Comparison of ENCODE assay signal across 8 cellular contexts in genomic region chr18:59899298-59900221, GRCh38.
DNase-seq lines count a peak whose midpoint lies in the region; ATAC-seq and TF ChIP-seq lines count a peak whose summit lies in the region.

Gene PMAIP1, plus strand, starts transcription at chr18:59899996. Its CDS starts 182 bp downstream, at chr18:59900178.

- H3K4me3 ChIP-seq in AG10803 (ENCODE audit: low read length) = peak within 1 kb of the TSS; percentile 84

- peak; percentile 100 for TF ChIP-seq POLR2A in GM19099 (IDR thresholded peaks at IDR 0.05; ENCODE audit: extremely low read depth, insufficient read length, low read depth)

- no peak for TF ChIP-seq CTCF in AG10803 (conservative IDR thresholded peaks at IDR 0.05; ENCODE audit: low read length)

- ATAC-seq in HG03354 (IDR thresholded peaks at IDR 0.05; ENCODE audit: poor library complexity, severe bottlenecking, unreplicated experiment) = peak; percentile 73

- DNase-seq in AG10803 (ENCODE audit: low read depth) = peak; percentile 93
- DNase-seq in NCI-H446 treated with DMSO at 0.1 percent for 48 hours (lab: John Stamatoyannopoulos, UW) = peak; percentile 93
- DNase-seq in activated CD4-positive, CD25-positive, alpha-beta regulatory T cell treated with anti-CD3 and anti-CD28 coated beads, Interleukin-2, amount 50 U/mL, for 16 hours (ENCODE audit: low read depth, low spot score) = peak; percentile 73
- peak; percentile 79 for DNase-seq in central memory CD4-positive, alpha-beta T cell
- peak; percentile 87 for DNase-seq in kidney glomerular epithelial cell (lab: John Stamatoyannopoulos, UW)
- peak; percentile 75 to 83 (median 79) for DNase-seq in stimulated activated CD4-positive, alpha-beta T cell treated with anti-CD3 and anti-CD28 coated beads, Interleukin-1b, Interleukin-23, amount 100 ng/mL, for 24 hours (ENCODE audit: low read depth in 4 of 4, low spot score in 1 of 4)

Comparison
In these comparisons a context has a peak if more than half of its experiments do, and no peak if none do; other contexts are left out.
1. Peak in every context shown above with its lines: DNase-seq, ATAC-seq and H3K4me3 ChIP-seq.